1 cellular context compared by ENCODE assay signal in genomic region chr22:23604939-23605712, GRCh38.
TF ChIP-seq lines count a peak whose summit lies in the region.

No MANE protein-coding gene starts in this region.

TF ChIP-seq in HepG2, 621 proteins besides CTCF, POLR2A, EP300 and RAD21 (continued from another document and continues in another):
- TF ChIP-seq ZNF891 (CRISPR knock-in tag; IDR thresholded peaks at IDR 0.05) (no peak), PRDM4 (CRISPR knock-in tag; IDR thresholded peaks at IDR 0.05; ENCODE audit: borderline replicate concordance) (no peak), NCOA2 (CRISPR knock-in tag; IDR thresholded peaks at IDR 0.05) (peak; percentile 69; the same call in 1 of the 2 replicates), ZFX (CRISPR knock-in tag; IDR thresholded peaks at IDR 0.05; ENCODE audit: low read depth) (peak; percentile 29; the same call in 1 of the 2 replicates), ZNF354B (CRISPR knock-in tag; IDR thresholded peaks at IDR 0.05) (no peak), MEIS1 (CRISPR knock-in tag; IDR thresholded peaks at IDR 0.05; ENCODE audit: borderline replicate concordance) (0 out of 2 replicates have a peak, but pooled peaks have one; percentile 22), SRF (IDR thresholded peaks at IDR 0.05; ENCODE audit: low read depth, low read length) (no peak), ZNF703 (CRISPR knock-in tag; IDR thresholded peaks at IDR 0.05; ENCODE audit: borderline replicate concordance) (no peak), ZBTB7A (CRISPR knock-in tag; IDR thresholded peaks at IDR 0.05) (peak; percentile 22; the same call in 1 of the 2 replicates), ZNF180 (CRISPR knock-in tag; IDR thresholded peaks at IDR 0.05; ENCODE audit: borderline replicate concordance, low read depth) (no peak), NR3C1 (CRISPR knock-in tag; IDR thresholded peaks at IDR 0.05) (no peak), POGZ (CRISPR knock-in tag; IDR thresholded peaks at IDR 0.05) (no peak), ZNF574 (CRISPR knock-in tag; IDR thresholded peaks at IDR 0.05) (no peak), ZNF549 (CRISPR knock-in tag; IDR thresholded peaks at IDR 0.05) (peak; percentile 35; the same call in 1 of the 2 replicates), ZNF629 (CRISPR knock-in tag; conservative IDR thresholded peaks at IDR 0.05) (no peak; the same call in 1 of the 2 replicates), NR2F2 (IDR thresholded peaks at IDR 0.05; ENCODE audit: borderline replicate concordance, low read depth) (peak; percentile 58; the same call in 1 of the 2 replicates), ZNF605 (CRISPR knock-in tag; IDR thresholded peaks at IDR 0.05) (no peak), PAWR (CRISPR knock-in tag; IDR thresholded peaks at IDR 0.05; ENCODE audit: borderline replicate concordance) (0 out of 2 replicates have a peak, but pooled peaks have one; percentile 9), KAT7 (CRISPR knock-in tag; IDR thresholded peaks at IDR 0.05; ENCODE audit: borderline replicate concordance) (no peak), SCMH1 (CRISPR knock-in tag; IDR thresholded peaks at IDR 0.05; ENCODE audit: borderline replicate concordance) (no peak), IKZF1 (IDR thresholded peaks at IDR 0.05) (no peak), PITX1 (CRISPR knock-in tag; IDR thresholded peaks at IDR 0.05) (no peak), REXO4 (CRISPR knock-in tag; IDR thresholded peaks at IDR 0.05; ENCODE audit: borderline replicate concordance) (no peak), NFKB2 (CRISPR knock-in tag; IDR thresholded peaks at IDR 0.05; ENCODE audit: borderline replicate concordance) (no peak), MTA3 (CRISPR knock-in tag; IDR thresholded peaks at IDR 0.05) (no peak), ARHGAP35 (CRISPR knock-in tag; IDR thresholded peaks at IDR 0.05; ENCODE audit: borderline replicate concordance) (no peak), IKZF4 (CRISPR knock-in tag; IDR thresholded peaks at IDR 0.05; ENCODE audit: borderline replicate concordance, low read depth, not compliant biosample characterization) (no peak), MIXL1 (CRISPR knock-in tag; IDR thresholded peaks at IDR 0.05) (peak; percentile 48; the same call in 1 of the 2 replicates), TEAD3 (CRISPR knock-in tag; optimal IDR thresholded peaks at IDR 0.05; ENCODE audit: borderline replicate concordance) (peak; percentile 20), FLYWCH1 (CRISPR knock-in tag; IDR thresholded peaks at IDR 0.05) (no peak), STAG1 (CRISPR knock-in tag; IDR thresholded peaks at IDR 0.05) (no peak), ZNF609 (CRISPR knock-in tag; IDR thresholded peaks at IDR 0.05; ENCODE audit: borderline replicate concordance) (peak; percentile 69; the same call in 1 of the 2 replicates), BCL6 (CRISPR knock-in tag; IDR thresholded peaks at IDR 0.05) (peak; percentile 28; the same call in 1 of the 2 replicates), ZFP91 (CRISPR knock-in tag; IDR thresholded peaks at IDR 0.05; ENCODE audit: borderline replicate concordance) (no peak), SAP130 (CRISPR knock-in tag; IDR thresholded peaks at IDR 0.05; ENCODE audit: low read depth) (peak; percentile 47; the same call in 1 of the 2 replicates), IRF9 (CRISPR knock-in tag; IDR thresholded peaks at IDR 0.05; ENCODE audit: borderline replicate concordance) (no peak), SYNCRIP (IDR thresholded peaks at IDR 0.05; ENCODE audit: insufficient read depth, low read depth, low read length) (no peak), ZMYM3 (CRISPR knock-in tag; IDR thresholded peaks at IDR 0.05) (peak; percentile 44), RXRA (CRISPR knock-in tag; IDR thresholded peaks at IDR 0.05) (peak; percentile 84), FOXA1 (IDR thresholded peaks at IDR 0.05) (no peak), FOXA1 (CRISPR knock-in tag; IDR thresholded peaks at IDR 0.05) (peak; percentile 56; the same call in 1 of the 2 replicates), TMF1 (CRISPR knock-in tag; IDR thresholded peaks at IDR 0.05; ENCODE audit: low read depth) (no peak), ZNF792 (CRISPR knock-in tag; IDR thresholded peaks at IDR 0.05) (peak; percentile 40; the same call in 1 of the 2 replicates), CCDC6 (CRISPR knock-in tag; IDR thresholded peaks at IDR 0.05) (no peak), MZF1 (CRISPR knock-in tag; IDR thresholded peaks at IDR 0.05; ENCODE audit: borderline replicate concordance) (no peak), MYNN (CRISPR knock-in tag; IDR thresholded peaks at IDR 0.05; ENCODE audit: low read depth) (no peak), ARNTL (CRISPR knock-in tag; IDR thresholded peaks at IDR 0.05) (no peak), ZNF501 (CRISPR knock-in tag; IDR thresholded peaks at IDR 0.05) (no peak), NCOR1 (IDR thresholded peaks at IDR 0.05; ENCODE audit: borderline replicate concordance, low read length) (peak; percentile 43; the same call in 1 of the 2 replicates), HNF4G (IDR thresholded peaks at IDR 0.05; ENCODE audit: borderline replicate concordance, low read depth, low read length) (peak; percentile 80), HNF4G (CRISPR knock-in tag; IDR thresholded peaks at IDR 0.05; ENCODE audit: borderline replicate concordance, low read depth) (peak; percentile 65; the same call in 1 of the 2 replicates), ZNF263 (CRISPR knock-in tag; IDR thresholded peaks at IDR 0.05) (peak; percentile 23; the same call in 1 of the 2 replicates)
- TF ChIP-seq, protein P1, sequence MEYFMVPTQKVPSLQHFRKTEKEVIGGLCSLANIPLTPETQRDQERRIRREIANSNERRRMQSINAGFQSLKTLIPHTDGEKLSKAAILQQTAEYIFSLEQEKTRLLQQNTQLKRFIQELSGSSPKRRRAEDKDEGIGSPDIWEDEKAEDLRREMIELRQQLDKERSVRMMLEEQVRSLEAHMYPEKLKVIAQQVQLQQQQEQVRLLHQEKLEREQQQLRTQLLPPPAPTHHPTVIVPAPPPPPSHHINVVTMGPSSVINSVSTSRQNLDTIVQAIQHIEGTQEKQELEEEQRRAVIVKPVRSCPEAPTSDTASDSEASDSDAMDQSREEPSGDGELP (IDR thresholded peaks at IDR 0.05; ENCODE audit: borderline replicate concordance, low read depth): 0 out of 2 replicates have a peak, but pooled peaks have one; percentile 65
- TF ChIP-seq, protein P2, sequence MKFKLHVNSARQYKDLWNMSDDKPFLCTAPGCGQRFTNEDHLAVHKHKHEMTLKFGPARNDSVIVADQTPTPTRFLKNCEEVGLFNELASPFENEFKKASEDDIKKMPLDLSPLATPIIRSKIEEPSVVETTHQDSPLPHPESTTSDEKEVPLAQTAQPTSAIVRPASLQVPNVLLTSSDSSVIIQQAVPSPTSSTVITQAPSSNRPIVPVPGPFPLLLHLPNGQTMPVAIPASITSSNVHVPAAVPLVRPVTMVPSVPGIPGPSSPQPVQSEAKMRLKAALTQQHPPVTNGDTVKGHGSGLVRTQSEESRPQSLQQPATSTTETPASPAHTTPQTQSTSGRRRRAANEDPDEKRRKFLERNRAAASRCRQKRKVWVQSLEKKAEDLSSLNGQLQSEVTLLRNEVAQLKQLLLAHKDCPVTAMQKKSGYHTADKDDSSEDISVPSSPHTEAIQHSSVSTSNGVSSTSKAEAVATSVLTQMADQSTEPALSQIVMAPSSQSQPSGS (CRISPR knock-in tag; IDR thresholded peaks at IDR 0.05): peak; percentile 89
- TF ChIP-seq, protein P3, sequence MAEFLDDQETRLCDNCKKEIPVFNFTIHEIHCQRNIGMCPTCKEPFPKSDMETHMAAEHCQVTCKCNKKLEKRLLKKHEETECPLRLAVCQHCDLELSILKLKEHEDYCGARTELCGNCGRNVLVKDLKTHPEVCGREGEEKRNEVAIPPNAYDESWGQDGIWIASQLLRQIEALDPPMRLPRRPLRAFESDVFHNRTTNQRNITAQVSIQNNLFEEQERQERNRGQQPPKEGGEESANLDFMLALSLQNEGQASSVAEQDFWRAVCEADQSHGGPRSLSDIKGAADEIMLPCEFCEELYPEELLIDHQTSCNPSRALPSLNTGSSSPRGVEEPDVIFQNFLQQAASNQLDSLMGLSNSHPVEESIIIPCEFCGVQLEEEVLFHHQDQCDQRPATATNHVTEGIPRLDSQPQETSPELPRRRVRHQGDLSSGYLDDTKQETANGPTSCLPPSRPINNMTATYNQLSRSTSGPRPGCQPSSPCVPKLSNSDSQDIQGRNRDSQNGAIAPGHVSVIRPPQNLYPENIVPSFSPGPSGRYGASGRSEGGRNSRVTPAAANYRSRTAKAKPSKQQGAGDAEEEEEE (CRISPR knock-in tag; IDR thresholded peaks at IDR 0.05; ENCODE audit: borderline replicate concordance): no peak
